In genomic region chr19:2151339-2152229, GRCh38 we compare ENCODE assay signal across 8 cellular contexts. TPM values are rescaled to one million over a fixed set of nuclear protein-coding genes. Genes with fewer than 3 reads are reported as not detected.
DNase-seq lines count a peak whose midpoint lies in the region; ATAC-seq lines count a peak whose summit lies in the region.

AP3D1 (minus strand) TSS chr19:2151566; CDS start chr19:2151334, 232 bp downstream.

- H3K4me1 Mint-ChIP-seq in IgD-negative memory B cell = peaks cover 18 to 30% (median 20%) of the 10 kb centered on the region in 3 donors

- peak; percentile 88 for ATAC-seq in GM21529 (IDR thresholded peaks at IDR 0.05; ENCODE audit: unreplicated experiment)

- peak within 1 kb of the TSS; percentile 58 to 92 (median 90) for H3K27ac Mint-ChIP-seq in IgD-negative memory B cell

- H3K9me3 Mint-ChIP-seq in IgD-negative memory B cell = no peaks in the 10 kb centered on the region

- DNase-seq in DMS 273 treated with DMSO at 0.1 percent for 48 hours (lab: John Stamatoyannopoulos, UW) (peak; percentile 97), OCI-M2 (lab: John Stamatoyannopoulos, UW; ENCODE audit: unreplicated experiment) (peak; percentile 86), activated T-cell treated with anti-CD3 and anti-CD28 coated beads for 4 hours (peak; percentile 99), epidermal melanocyte (ENCODE audit: insufficient read length, low spot score) (peak; percentile 99), middle frontal gyrus (ENCODE audit: extremely low spot score, low spot score) (peak; percentile 98)
- DNase-seq in stimulated activated CD8-positive, alpha-beta memory T cell treated with anti-CD3 and anti-CD28 coated beads, Interleukin-2, amount 100 ng/mL, for 48 hours (ENCODE audit: low read depth in 2 of 2) = peak; percentile 99 to 100

- H3K36me3 Mint-ChIP-seq in IgD-negative memory B cell = no peaks in the 10 kb centered on the region

- peak within 1 kb of the TSS; percentile 76 to 94 (median 92) for H3K4me3 Mint-ChIP-seq in IgD-negative memory B cell

- no peaks in the 10 kb centered on the region for H3K27me3 Mint-ChIP-seq in IgD-negative memory B cell

RNA-seq across cellular contexts. Expression of gene AP3D1, which starts in this region (rescaled TPM):
- 23.7 TPM for polyA plus RNA-seq in IgD-negative memory B cell

Comparison
In these comparisons a context has a peak if more than half of its experiments do, and no peak if none do; other contexts are left out.
1. Peak in every context shown above with its lines: DNase-seq and ATAC-seq.